21 cellular contexts compared by ENCODE assay signal in genomic region chr6:163963205-163964120, GRCh38.
"Had no signal": no experiment of that assay in that cellular context is flagged by ENCODE, and none has a peak within 500 bp of the region (broad histone marks: within the 10 kb centered on the region; RNA-seq: fewer than 3 reads in every experiment).

No MANE protein-coding gene starts in this region.

- H3K9me3 ChIP-seq: adrenal gland, ascending aorta, colonic mucosa, lower lobe of right lung, tibial artery had no signal

- H3K36me3 ChIP-seq: adrenal gland, ascending aorta, colonic mucosa, lower lobe of right lung, tibial artery had no signal

- H3K4me1 ChIP-seq: ascending aorta, colonic mucosa, lower lobe of right lung, tibial artery had no signal

- H3K27me3 ChIP-seq: adrenal gland, ascending aorta, colonic mucosa, tibial artery had no signal

- DNase-seq: activated CD4-positive, alpha-beta T cell treated with anti-CD3 and anti-CD28 coated beads for 1 hour; activated CD4-positive, alpha-beta T cell treated with anti-CD3 and anti-CD28 coated beads, Interleukin-2, amount 50 U/mL, for 1 hour; activated CD8-positive, alpha-beta memory T cell treated with anti-CD3 and anti-CD28 coated beads, Interleukin-2, amount 50 U/mL, for 4 hours; activated naive CD4-positive, alpha-beta T cell; activated T-cell treated with anti-CD3 and anti-CD28 coated beads, Interleukin-2, amount 50 U/mL, for 4 hours; colonic mucosa; dorsolateral prefrontal cortex; effector memory CD8-positive, alpha-beta T cell; head of caudate nucleus; islet precursor cell; left colon; lower lobe of right lung; occipital lobe; posterior cingulate gyrus; stimulated activated CD4-positive, alpha-beta T cell treated with anti-CD3 and anti-CD28 coated beads, Interleukin-1b, Interleukin-23, amount 100 ng/mL, for 48 hours; T-helper 9 cell; tibial artery had no signal

- H3K4me3 ChIP-seq: adrenal gland, ascending aorta, colonic mucosa, dorsolateral prefrontal cortex, lower lobe of right lung, skin epidermis, tibial artery had no signal

- H3K27ac ChIP-seq: adrenal gland, ascending aorta, colonic mucosa, lower lobe of right lung, skin epidermis, tibial artery had no signal

- ATAC-seq: activated T-cell treated with anti-CD3 and anti-CD28 coated beads, Interleukin-2, amount 50 U/mL, for 4 hours; effector memory CD8-positive, alpha-beta T cell; esophagus mucosa; left colon; lower lobe of right lung had no signal
